Comparison of ENCODE assay signal across 8 cellular contexts in genomic region chr10:124917168-124917938, GRCh38. TPM values are rescaled to one million over a fixed set of nuclear protein-coding genes. Genes with fewer than 3 reads are reported as not detected.
DNase-seq lines count a peak whose midpoint lies in the region; ATAC-seq and TF ChIP-seq lines count a peak whose summit lies in the region.

No MANE protein-coding gene starts in this region.

- H3K9me3 ChIP-seq in CD4-positive, alpha-beta memory T cell (ENCODE audit: control insufficient read depth in 1 of 2, low read length in 2 of 2): no peaks in the 10 kb centered on the region
- H3K9me3 ChIP-seq in spleen: no peaks in the 10 kb centered on the region

- H3K4me1 ChIP-seq in CD4-positive, alpha-beta memory T cell (ENCODE audit: insufficient read depth, low read length): peaks cover 33% of the 10 kb centered on the region
- H3K4me1 ChIP-seq in spleen: peaks cover 23 to 63% (median 44%) of the 10 kb centered on the region in 6 donors

- peaks cover 0 to 14% of the 10 kb centered on the region in 2 donors for H3K36me3 Mint-ChIP-seq in CD4-positive, alpha-beta memory T cell
- no peaks in the 10 kb centered on the region for H3K36me3 Mint-ChIP-seq in T-helper 1 cell treated with Interleukin-12 subunit alpha and Interleukin-12 subunit beta and Interleukin-4 antibody, amounts not matched to agents 30 μg/mL and 1 μg/mL, for 36 hours (ENCODE audit: low read depth)

- CTCF ChIA-PET in CD4-positive, alpha-beta memory T cell (lab: Charles Lee; ENCODE audit: partially characterized antibody): interaction anchor here (1.3 kb wide), 1 partner anchor 378 kb away, joined by 4 read pairs; no protein-coding TSS in a partner anchor

- H3K9me3 Mint-ChIP-seq in CD4-positive, alpha-beta memory T cell: peaks cover 0 to 1% (median 0%) of the 10 kb centered on the region in 8 donors
- H3K9me3 Mint-ChIP-seq in T-helper 1 cell treated with Interleukin-12 subunit alpha and Interleukin-12 subunit beta and Interleukin-4 antibody, amounts not matched to agents 30 μg/mL and 1 μg/mL, for 36 hours: no peaks in the 10 kb centered on the region

- ATAC-seq in GM19397 (IDR thresholded peaks at IDR 0.05; ENCODE audit: unreplicated experiment) (peak; percentile 1), HG03575 (IDR thresholded peaks at IDR 0.05; ENCODE audit: extremely low read depth, insufficient number of reproducible peaks, low FRiP score, unreplicated experiment) (peak; percentile 15)

- peak overlapping the region; percentile 83 for H3K27ac ChIP-seq in CD4-positive, alpha-beta memory T cell (ENCODE audit: low read depth, low read length)
- H3K27ac ChIP-seq in spleen: peak overlapping the region; percentile 95 to 99 (median 98)

- POLR2A ChIA-PET in CD4-positive, alpha-beta memory T cell (lab: Charles Lee; ENCODE audit: partially characterized antibody): interaction anchor here (0.7 to 2.9 kb wide), 10 partner anchors 8 to 906 kb away, joined by 3 to 14 read pairs (median 6); partner anchors contain the start of genes ABRAXAS2, BCCIP, EEF1AKMT2 and LHPP

- peaks cover 24 to 42% (median 35%) of the 10 kb centered on the region in 4 donors for H3K4me1 Mint-ChIP-seq in CD4-positive, alpha-beta memory T cell
- H3K4me1 Mint-ChIP-seq in T-helper 1 cell treated with Interleukin-12 subunit alpha and Interleukin-12 subunit beta and Interleukin-4 antibody, amounts not matched to agents 30 μg/mL and 1 μg/mL, for 36 hours (ENCODE audit: low read depth): peaks cover 25% of the 10 kb centered on the region

- no peaks in the 10 kb centered on the region for H3K36me3 ChIP-seq in CD4-positive, alpha-beta memory T cell (ENCODE audit: insufficient read depth, low read length)
- H3K36me3 ChIP-seq in spleen: peaks cover 0 to under 1% (median 0%) of the 10 kb centered on the region in 6 donors

- TF ChIP-seq POLR2A in spleen (IDR thresholded peaks at IDR 0.05): no peak

- no peaks in the 10 kb centered on the region for H3K27me3 ChIP-seq in CD4-positive, alpha-beta memory T cell (ENCODE audit: insufficient read depth, low read length)
- no peaks in the 10 kb centered on the region for H3K27me3 ChIP-seq in spleen (replicated peaks in 1 of 7)

- intact Hi-C loops in CD4-positive, alpha-beta memory T cell (cut with micrococcal nuclease): loop anchor here (2.0 to 10.0 kb wide), 5 partner anchors 50 to 1763 kb away; partner anchors contain the start of genes BUB3 and OAT
- intact Hi-C loops in spleen (cut with DNase I; ENCODE audit: low total_unique reads): no loop called here

- TF ChIP-seq CTCF in spleen (IDR thresholded peaks at IDR 0.05 in 8 of 11, conservative IDR thresholded peaks at IDR 0.05 in 3 of 11): no peak

- H3K4me3 Mint-ChIP-seq in CD4-positive, alpha-beta memory T cell: peak overlapping the region; percentile 92 to 96 (median 95)
- H3K4me3 Mint-ChIP-seq in T-helper 1 cell treated with Interleukin-12 subunit alpha and Interleukin-12 subunit beta and Interleukin-4 antibody, amounts not matched to agents 30 μg/mL and 1 μg/mL, for 36 hours: peak overlapping the region; percentile 91

- no peaks in the 10 kb centered on the region for H3K27me3 Mint-ChIP-seq in CD4-positive, alpha-beta memory T cell
- H3K27me3 Mint-ChIP-seq in T-helper 1 cell treated with Interleukin-12 subunit alpha and Interleukin-12 subunit beta and Interleukin-4 antibody, amounts not matched to agents 30 μg/mL and 1 μg/mL, for 36 hours (ENCODE audit: low read depth): peaks cover 5% of the 10 kb centered on the region

- WGBS in spleen, 5 donors: 0 to 1% (median 0%) methylated on average over 29 to 81 of the region's 81 CpGs

- peak overlapping the region; percentile 88 to 98 (median 96) for H3K27ac Mint-ChIP-seq in CD4-positive, alpha-beta memory T cell
- H3K27ac Mint-ChIP-seq in T-helper 1 cell treated with Interleukin-12 subunit alpha and Interleukin-12 subunit beta and Interleukin-4 antibody, amounts not matched to agents 30 μg/mL and 1 μg/mL, for 36 hours: peak overlapping the region; percentile 92

- H3K4me3 ChIP-seq in CD4-positive, alpha-beta memory T cell (ENCODE audit: low read length in 2 of 2): peak overlapping the region; percentile 74 to 87
- peak overlapping the region; percentile 65 to 91 (median 71) for H3K4me3 ChIP-seq in spleen

- peak; percentile 33 to 71 (median 41) for DNase-seq in CD4-positive, alpha-beta memory T cell
- DNase-seq in T47D (ENCODE audit: low read depth in 1 of 2, low spot score in 1 of 2) (peak; percentile 36 to 37), islet precursor cell (peak; percentile 77), spleen (peak; percentile 91), cortex of kidney (lab: John Stamatoyannopoulos, UW) (no peak)

- in situ Hi-C loops in T47D (cut with HindIII; ENCODE audit: low pct_unique_long_range_greater_than_20kb, low sequenced_read_pairs): no loop called here

RNA-seq across cellular contexts. Expression of gene ZRANB1, which starts 24.6 kb away (rescaled TPM):
- 10 to 100 TPM; 23.6 to 23.8 TPM for total RNA-seq in CD4-positive, alpha-beta memory T cell
- polyA plus RNA-seq in CD4-positive, alpha-beta memory T cell: 1 to 10 TPM; 6.2 to 9.2 TPM
- total RNA-seq in spleen: 10 to 100 TPM; 16.1 to 28.8 (median 20.3) TPM
- 1 to 10 TPM; 5.0 to 8.0 (median 5.3) TPM for polyA plus RNA-seq in spleen
